ENCODE assay signal across 1 cellular context in the genomic region with DNA sequence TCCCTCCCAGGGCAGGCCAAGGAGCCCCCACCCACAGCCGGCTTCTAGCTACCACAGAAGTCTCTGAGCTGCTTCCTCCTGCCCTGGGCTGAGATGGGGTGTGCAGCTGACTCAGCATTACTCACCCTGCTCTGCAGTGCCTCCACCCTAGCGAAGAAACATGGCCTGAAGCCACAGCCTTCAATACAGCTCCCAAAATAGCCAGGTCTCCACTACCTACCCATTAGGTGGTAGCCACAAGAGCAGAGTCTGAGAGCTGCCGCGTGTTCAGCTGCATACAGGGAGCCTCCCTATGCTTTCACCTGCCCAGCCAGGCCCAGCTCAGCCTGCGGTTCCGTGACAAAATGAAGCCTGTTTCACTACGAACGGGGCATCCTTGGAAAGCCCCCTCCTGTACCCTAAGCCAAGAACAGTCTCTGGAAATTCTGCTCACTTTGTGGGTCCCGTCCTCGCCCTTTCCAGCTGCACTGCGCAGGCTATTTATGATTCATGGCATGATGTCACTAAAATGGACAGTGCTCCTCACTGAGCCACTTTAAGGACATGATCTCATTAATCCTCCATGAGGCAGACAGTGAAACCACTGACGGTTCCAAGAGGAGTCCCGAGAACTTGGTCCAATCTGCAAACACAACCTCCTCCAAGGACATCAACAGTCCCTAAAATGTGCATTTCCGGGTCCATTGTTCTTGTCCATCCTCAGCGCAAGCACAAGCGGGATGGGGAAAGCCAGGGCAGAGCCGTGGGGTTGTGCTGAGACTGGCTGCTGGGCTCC.
TF ChIP-seq lines count a peak whose summit lies in the region.

No MANE protein-coding gene starts in this region.

TF ChIP-seq in HepG2, 621 proteins besides CTCF, POLR2A, EP300 and RAD21 (continued from another document):
- TF ChIP-seq ZBTB10 (CRISPR knock-in tag; IDR thresholded peaks at IDR 0.05; ENCODE audit: borderline replicate concordance) (no peak), ESRRA (CRISPR knock-in tag; IDR thresholded peaks at IDR 0.05; ENCODE audit: low read depth) (no peak), AKNA (CRISPR knock-in tag; IDR thresholded peaks at IDR 0.05; ENCODE audit: borderline replicate concordance) (no peak), HDAC1 (CRISPR knock-in tag; IDR thresholded peaks at IDR 0.05) (no peak), ZNF572 (CRISPR knock-in tag; IDR thresholded peaks at IDR 0.05) (no peak), HNRNPH1 (optimal IDR thresholded peaks at IDR 0.05; ENCODE audit: low read depth, low read length) (no peak), NFAT5 (CRISPR knock-in tag; IDR thresholded peaks at IDR 0.05) (no peak), KAT7 (CRISPR knock-in tag; IDR thresholded peaks at IDR 0.05; ENCODE audit: borderline replicate concordance) (no peak), KLF9 (CRISPR knock-in tag; IDR thresholded peaks at IDR 0.05; ENCODE audit: low read depth) (no peak), POLR2G (IDR thresholded peaks at IDR 0.05; ENCODE audit: low read depth, low read length) (no peak), MED13 (CRISPR knock-in tag; IDR thresholded peaks at IDR 0.05) (no peak), CC2D1A (CRISPR knock-in tag; IDR thresholded peaks at IDR 0.05) (no peak), MAFF (IDR thresholded peaks at IDR 0.05; ENCODE audit: low read depth, low read length) (peak; percentile 95), MAFK (conservative IDR thresholded peaks at IDR 0.05 in 1 of 2, IDR thresholded peaks at IDR 0.05 in 1 of 2; ENCODE audit: low read length in 2 of 2) (peak; percentile 96 to 97), ZNF235 (CRISPR knock-in tag; IDR thresholded peaks at IDR 0.05; ENCODE audit: borderline replicate concordance) (no peak), ZNF747 (CRISPR knock-in tag; IDR thresholded peaks at IDR 0.05; ENCODE audit: borderline replicate concordance) (no peak), ZNF83 (CRISPR knock-in tag; IDR thresholded peaks at IDR 0.05; ENCODE audit: borderline replicate concordance) (no peak), NFKB2 (CRISPR knock-in tag; IDR thresholded peaks at IDR 0.05; ENCODE audit: borderline replicate concordance) (no peak), RBM22 (optimal IDR thresholded peaks at IDR 0.05; ENCODE audit: low read length) (peak; percentile 5), THAP7 (CRISPR knock-in tag; IDR thresholded peaks at IDR 0.05) (no peak)
- TF ChIP-seq, protein P1, sequence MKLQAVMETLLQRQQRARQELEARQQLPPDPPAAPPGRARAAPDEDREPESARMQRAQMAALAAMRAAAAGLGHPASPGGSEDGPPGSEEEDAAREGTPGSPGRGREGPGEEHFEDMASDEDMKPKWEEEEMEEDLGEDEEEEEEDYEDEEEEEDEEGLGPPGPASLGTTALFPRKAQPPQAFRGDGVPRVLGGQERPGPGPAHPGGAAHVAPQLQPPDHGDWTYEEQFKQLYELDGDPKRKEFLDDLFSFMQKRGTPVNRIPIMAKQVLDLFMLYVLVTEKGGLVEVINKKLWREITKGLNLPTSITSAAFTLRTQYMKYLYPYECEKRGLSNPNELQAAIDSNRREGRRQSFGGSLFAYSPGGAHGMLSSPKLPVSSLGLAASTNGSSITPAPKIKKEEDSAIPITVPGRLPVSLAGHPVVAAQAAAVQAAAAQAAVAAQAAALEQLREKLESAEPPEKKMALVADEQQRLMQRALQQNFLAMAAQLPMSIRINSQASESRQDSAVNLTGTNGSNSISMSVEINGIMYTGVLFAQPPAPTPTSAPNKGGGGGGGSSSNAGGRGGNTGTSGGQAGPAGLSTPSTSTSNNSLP (IDR thresholded peaks at IDR 0.05; ENCODE audit: low read depth, low read length), result no peak
